Comparison of ENCODE assay signal across 1 cellular context in the genomic region with DNA sequence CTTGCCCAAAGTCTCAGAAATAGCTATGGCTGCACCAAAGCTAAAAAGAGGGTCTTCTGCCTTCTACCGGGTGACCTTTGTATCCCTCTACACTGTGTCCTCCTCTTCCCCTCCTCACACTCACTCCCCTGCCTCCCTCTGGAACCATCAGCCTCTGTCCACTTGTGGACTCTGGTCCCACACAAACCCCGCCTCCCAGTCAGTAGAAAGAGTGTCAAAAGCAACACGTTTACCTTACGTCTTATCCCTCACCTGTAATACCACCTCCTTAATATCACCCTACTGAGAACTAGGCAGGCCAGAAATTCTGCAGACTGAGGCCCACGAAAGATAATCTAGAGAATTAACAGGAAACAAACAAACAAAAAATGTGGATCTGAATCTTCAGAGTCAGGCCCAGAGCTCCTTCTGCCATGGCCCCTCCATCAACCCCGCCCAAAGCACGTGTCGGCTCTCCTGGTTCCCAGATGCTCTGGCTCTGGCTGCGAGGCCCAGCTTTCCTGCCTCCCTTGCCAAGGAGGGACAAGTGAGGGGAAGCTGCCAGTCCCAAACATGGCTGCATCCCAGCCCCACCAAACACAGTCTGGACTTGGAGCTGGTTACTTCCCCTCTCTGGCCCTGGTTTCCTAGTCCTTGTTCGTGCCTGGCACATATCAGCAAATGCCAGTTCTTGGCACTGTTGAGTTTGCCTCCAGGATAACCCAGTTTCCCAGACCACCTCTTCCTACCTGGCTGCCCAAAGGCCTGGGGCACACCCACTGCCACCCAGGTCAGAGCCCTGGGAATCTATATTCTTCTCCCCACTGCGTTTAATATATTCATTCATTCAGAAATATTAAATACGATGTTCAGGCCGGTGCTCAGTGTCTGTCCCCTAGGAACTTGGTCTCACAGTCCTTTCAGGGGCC.
TF ChIP-seq lines count a peak whose summit lies in the region.

No MANE protein-coding gene starts in this region.

TF ChIP-seq in HepG2, 621 proteins besides CTCF, POLR2A, EP300 and RAD21 (continued from another document and continues in another):
- TF ChIP-seq, protein P1, sequence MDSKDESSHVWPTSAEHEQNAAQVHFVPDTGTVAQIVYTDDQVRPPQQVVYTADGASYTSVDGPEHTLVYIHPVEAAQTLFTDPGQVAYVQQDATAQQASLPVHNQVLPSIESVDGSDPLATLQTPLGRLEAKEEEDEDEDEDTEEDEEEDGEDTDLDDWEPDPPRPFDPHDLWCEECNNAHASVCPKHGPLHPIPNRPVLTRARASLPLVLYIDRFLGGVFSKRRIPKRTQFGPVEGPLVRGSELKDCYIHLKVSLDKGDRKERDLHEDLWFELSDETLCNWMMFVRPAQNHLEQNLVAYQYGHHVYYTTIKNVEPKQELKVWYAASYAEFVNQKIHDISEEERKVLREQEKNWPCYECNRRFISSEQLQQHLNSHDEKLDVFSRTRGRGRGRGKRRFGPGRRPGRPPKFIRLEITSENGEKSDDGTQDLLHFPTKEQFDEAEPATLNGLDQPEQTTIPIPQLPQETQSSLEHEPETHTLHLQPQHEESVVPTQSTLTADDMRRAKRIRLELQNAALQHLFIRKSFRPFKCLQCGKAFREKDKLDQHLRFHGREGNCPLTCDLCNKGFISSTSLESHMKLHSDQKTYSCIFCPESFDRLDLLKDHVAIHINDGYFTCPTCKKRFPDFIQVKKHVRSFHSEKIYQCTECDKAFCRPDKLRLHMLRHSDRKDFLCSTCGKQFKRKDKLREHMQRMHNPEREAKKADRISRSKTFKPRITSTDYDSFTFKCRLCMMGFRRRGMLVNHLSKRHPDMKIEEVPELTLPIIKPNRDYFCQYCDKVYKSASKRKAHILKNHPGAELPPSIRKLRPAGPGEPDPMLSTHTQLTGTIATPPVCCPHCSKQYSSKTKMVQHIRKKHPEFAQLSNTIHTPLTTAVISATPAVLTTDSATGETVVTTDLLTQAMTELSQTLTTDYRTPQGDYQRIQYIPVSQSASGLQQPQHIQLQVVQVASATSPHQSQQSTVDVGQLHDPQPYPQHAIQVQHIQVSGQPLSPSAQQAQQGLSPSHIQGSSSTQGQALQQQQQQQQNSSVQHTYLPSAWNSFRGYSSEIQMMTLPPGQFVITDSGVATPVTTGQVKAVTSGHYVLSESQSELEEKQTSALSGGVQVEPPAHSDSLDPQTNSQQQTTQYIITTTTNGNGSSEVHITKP (CRISPR knock-in tag; IDR thresholded peaks at IDR 0.05; ENCODE audit: low read depth), result no peak
- TF ChIP-seq ATAD3A (CRISPR knock-in tag; IDR thresholded peaks at IDR 0.05) (no peak), ZNF124 (CRISPR knock-in tag; IDR thresholded peaks at IDR 0.05) (no peak), HMGA1 (CRISPR knock-in tag; conservative IDR thresholded peaks at IDR 0.05) (no peak), HMG20B (CRISPR knock-in tag; conservative IDR thresholded peaks at IDR 0.05) (no peak), TAF15 (IDR thresholded peaks at IDR 0.05; ENCODE audit: low read depth, low read length, poor library complexity, severe bottlenecking) (no peak), GFI1 (CRISPR knock-in tag; IDR thresholded peaks at IDR 0.05; ENCODE audit: borderline replicate concordance) (0 out of 2 replicates have a peak, but pooled peaks have one; percentile 26), IRF2 (CRISPR knock-in tag; IDR thresholded peaks at IDR 0.05) (no peak), NCOR1 (IDR thresholded peaks at IDR 0.05; ENCODE audit: borderline replicate concordance, low read length) (no peak), PAWR (CRISPR knock-in tag; IDR thresholded peaks at IDR 0.05; ENCODE audit: borderline replicate concordance) (no peak), NFRKB (IDR thresholded peaks at IDR 0.05) (no peak), ZKSCAN8 (CRISPR knock-in tag; IDR thresholded peaks at IDR 0.05; ENCODE audit: borderline replicate concordance) (0 out of 2 replicates have a peak, but pooled peaks have one; percentile 24), NR2F6 (IDR thresholded peaks at IDR 0.05) (peak; percentile 37; the same call in 1 of the 2 replicates), NR2F6 (CRISPR knock-in tag; IDR thresholded peaks at IDR 0.05) (peak; percentile 76), MAFG (CRISPR knock-in tag; IDR thresholded peaks at IDR 0.05) (no peak), KDM3A (CRISPR knock-in tag; IDR thresholded peaks at IDR 0.05; ENCODE audit: low read depth) (no peak), SRSF4 (IDR thresholded peaks at IDR 0.05; ENCODE audit: low read depth, low read length, poor library complexity, severe bottlenecking) (no peak), SNAI1 (CRISPR knock-in tag; IDR thresholded peaks at IDR 0.05; ENCODE audit: borderline replicate concordance) (no peak), ZNF34 (CRISPR knock-in tag; IDR thresholded peaks at IDR 0.05; ENCODE audit: borderline replicate concordance) (0 out of 2 replicates have a peak, but pooled peaks have one; percentile 39), CHD4 (IDR thresholded peaks at IDR 0.05; ENCODE audit: borderline replicate concordance, low read length) (no peak), IKZF4 (CRISPR knock-in tag; IDR thresholded peaks at IDR 0.05; ENCODE audit: borderline replicate concordance, low read depth, not compliant biosample characterization) (no peak), ZNF841 (CRISPR knock-in tag; IDR thresholded peaks at IDR 0.05; ENCODE audit: borderline replicate concordance) (no peak), ZZZ3 (CRISPR knock-in tag; IDR thresholded peaks at IDR 0.05; ENCODE audit: borderline replicate concordance) (no peak), LCORL (IDR thresholded peaks at IDR 0.05) (no peak), LCORL (CRISPR knock-in tag; IDR thresholded peaks at IDR 0.05) (no peak), CBX5 (CRISPR knock-in tag; IDR thresholded peaks at IDR 0.05; ENCODE audit: borderline replicate concordance) (no peak), RNF2 (conservative IDR thresholded peaks at IDR 0.05; ENCODE audit: low read depth) (peak; percentile 82; the same call in 1 of the 2 replicates), MXD4 (CRISPR knock-in tag; IDR thresholded peaks at IDR 0.05) (no peak), GTF2F1 (IDR thresholded peaks at IDR 0.05; ENCODE audit: low read length) (no peak), NFKBIZ (CRISPR knock-in tag; IDR thresholded peaks at IDR 0.05) (0 out of 2 replicates have a peak, but pooled peaks have one; percentile 43), ZNF83 (CRISPR knock-in tag; IDR thresholded peaks at IDR 0.05; ENCODE audit: borderline replicate concordance) (0 out of 2 replicates have a peak, but pooled peaks have one; percentile 47), MED8 (CRISPR knock-in tag; IDR thresholded peaks at IDR 0.05; ENCODE audit: insufficient replicate concordance) (no peak), ZEB1 (IDR thresholded peaks at IDR 0.05; ENCODE audit: insufficient replicate concordance, low read depth) (peak; percentile 79), ZNF746 (CRISPR knock-in tag; IDR thresholded peaks at IDR 0.05) (peak; percentile 74; the same call in 1 of the 2 replicates), GZF1 (CRISPR knock-in tag; IDR thresholded peaks at IDR 0.05) (0 out of 2 replicates have a peak, but pooled peaks have one; percentile 59), KDM4B (CRISPR knock-in tag; IDR thresholded peaks at IDR 0.05) (no peak), SOX13 (IDR thresholded peaks at IDR 0.05) (no peak), SOX13 (CRISPR knock-in tag; conservative IDR thresholded peaks at IDR 0.05 in 1 of 2, IDR thresholded peaks at IDR 0.05 in 1 of 2) (peak in 1 of 2 experiments; percentile 59; a peak in 2 of 4 replicates), RBFOX2 (IDR thresholded peaks at IDR 0.05; ENCODE audit: low read depth, low read length) (no peak), ZNF484 (CRISPR knock-in tag; IDR thresholded peaks at IDR 0.05; ENCODE audit: borderline replicate concordance, low read depth) (no peak), RARG (CRISPR knock-in tag; IDR thresholded peaks at IDR 0.05; ENCODE audit: low read depth) (0 out of 2 replicates have a peak, but pooled peaks have one; percentile 57)
- TF ChIP-seq, protein P2, sequence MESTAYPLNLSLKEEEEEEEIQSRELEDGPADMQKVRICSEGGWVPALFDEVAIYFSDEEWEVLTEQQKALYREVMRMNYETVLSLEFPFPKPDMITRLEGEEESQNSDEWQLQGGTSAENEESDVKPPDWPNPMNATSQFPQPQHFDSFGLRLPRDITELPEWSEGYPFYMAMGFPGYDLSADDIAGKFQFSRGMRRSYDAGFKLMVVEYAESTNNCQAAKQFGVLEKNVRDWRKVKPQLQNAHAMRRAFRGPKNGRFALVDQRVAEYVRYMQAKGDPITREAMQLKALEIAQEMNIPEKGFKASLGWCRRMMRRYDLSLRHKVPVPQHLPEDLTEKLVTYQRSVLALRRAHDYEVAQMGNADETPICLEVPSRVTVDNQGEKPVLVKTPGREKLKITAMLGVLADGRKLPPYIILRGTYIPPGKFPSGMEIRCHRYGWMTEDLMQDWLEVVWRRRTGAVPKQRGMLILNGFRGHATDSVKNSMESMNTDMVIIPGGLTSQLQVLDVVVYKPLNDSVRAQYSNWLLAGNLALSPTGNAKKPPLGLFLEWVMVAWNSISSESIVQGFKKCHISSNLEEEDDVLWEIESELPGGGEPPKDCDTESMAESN (CRISPR knock-in tag; conservative IDR thresholded peaks at IDR 0.05), result no peak
- TF ChIP-seq, protein P3, sequence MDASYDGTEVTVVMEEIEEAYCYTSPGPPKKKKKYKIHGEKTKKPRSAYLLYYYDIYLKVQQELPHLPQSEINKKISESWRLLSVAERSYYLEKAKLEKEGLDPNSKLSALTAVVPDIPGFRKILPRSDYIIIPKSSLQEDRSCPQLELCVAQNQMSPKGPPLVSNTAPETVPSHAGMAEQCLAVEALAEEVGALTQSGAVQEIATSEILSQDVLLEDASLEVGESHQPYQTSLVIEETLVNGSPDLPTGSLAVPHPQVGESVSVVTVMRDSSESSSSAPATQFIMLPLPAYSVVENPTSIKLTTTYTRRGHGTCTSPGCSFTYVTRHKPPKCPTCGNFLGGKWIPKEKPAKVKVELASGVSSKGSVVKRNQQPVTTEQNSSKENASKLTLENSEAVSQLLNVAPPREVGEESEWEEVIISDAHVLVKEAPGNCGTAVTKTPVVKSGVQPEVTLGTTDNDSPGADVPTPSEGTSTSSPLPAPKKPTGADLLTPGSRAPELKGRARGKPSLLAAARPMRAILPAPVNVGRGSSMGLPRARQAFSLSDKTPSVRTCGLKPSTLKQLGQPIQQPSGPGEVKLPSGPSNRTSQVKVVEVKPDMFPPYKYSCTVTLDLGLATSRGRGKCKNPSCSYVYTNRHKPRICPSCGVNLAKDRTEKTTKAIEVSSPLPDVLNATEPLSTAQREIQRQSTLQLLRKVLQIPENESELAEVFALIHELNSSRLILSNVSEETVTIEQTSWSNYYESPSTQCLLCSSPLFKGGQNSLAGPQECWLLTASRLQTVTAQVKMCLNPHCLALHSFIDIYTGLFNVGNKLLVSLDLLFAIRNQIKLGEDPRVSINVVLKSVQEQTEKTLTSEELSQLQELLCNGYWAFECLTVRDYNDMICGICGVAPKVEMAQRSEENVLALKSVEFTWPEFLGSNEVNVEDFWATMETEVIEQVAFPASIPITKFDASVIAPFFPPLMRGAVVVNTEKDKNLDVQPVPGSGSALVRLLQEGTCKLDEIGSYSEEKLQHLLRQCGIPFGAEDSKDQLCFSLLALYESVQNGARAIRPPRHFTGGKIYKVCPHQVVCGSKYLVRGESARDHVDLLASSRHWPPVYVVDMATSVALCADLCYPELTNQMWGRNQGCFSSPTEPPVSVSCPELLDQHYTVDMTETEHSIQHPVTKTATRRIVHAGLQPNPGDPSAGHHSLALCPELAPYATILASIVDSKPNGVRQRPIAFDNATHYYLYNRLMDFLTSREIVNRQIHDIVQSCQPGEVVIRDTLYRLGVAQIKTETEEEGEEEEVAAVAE (CRISPR knock-in tag; IDR thresholded peaks at IDR 0.05; ENCODE audit: borderline replicate concordance), result no peak
- TF ChIP-seq, protein P4, sequence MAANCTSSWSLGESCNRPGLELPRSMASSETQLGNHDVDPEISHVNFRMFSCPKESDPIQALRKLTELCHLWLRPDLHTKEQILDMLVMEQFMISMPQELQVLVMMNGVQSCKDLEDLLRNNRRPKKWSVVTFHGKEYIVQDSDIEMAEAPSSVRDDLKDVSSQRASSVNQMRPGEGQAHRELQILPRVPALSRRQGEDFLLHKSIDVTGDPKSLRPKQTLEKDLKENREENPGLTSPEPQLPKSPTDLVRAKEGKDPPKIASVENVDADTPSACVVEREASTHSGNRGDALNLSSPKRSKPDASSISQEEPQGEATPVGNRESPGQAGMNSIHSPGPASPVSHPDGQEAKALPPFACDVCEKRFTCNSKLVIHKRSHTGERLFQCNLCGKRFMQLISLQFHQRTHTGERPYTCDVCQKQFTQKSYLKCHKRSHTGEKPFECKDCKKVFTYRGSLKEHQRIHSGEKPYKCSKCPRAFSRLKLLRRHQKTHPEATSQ (CRISPR knock-in tag; IDR thresholded peaks at IDR 0.05; ENCODE audit: borderline replicate concordance), result no peak
- TF ChIP-seq, protein P5, sequence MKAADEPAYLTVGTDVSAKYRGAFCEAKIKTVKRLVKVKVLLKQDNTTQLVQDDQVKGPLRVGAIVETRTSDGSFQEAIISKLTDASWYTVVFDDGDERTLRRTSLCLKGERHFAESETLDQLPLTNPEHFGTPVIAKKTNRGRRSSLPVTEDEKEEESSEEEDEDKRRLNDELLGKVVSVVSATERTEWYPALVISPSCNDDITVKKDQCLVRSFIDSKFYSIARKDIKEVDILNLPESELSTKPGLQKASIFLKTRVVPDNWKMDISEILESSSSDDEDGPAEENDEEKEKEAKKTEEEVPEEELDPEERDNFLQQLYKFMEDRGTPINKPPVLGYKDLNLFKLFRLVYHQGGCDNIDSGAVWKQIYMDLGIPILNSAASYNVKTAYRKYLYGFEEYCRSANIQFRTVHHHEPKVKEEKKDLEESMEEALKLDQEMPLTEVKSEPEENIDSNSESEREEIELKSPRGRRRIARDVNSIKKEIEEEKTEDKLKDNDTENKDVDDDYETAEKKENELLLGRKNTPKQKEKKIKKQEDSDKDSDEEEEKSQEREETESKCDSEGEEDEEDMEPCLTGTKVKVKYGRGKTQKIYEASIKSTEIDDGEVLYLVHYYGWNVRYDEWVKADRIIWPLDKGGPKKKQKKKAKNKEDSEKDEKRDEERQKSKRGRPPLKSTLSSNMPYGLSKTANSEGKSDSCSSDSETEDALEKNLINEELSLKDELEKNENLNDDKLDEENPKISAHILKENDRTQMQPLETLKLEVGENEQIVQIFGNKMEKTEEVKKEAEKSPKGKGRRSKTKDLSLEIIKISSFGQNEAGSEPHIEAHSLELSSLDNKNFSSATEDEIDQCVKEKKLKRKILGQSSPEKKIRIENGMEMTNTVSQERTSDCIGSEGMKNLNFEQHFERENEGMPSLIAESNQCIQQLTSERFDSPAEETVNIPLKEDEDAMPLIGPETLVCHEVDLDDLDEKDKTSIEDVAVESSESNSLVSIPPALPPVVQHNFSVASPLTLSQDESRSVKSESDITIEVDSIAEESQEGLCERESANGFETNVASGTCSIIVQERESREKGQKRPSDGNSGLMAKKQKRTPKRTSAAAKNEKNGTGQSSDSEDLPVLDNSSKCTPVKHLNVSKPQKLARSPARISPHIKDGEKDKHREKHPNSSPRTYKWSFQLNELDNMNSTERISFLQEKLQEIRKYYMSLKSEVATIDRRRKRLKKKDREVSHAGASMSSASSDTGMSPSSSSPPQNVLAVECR (CRISPR knock-in tag; IDR thresholded peaks at IDR 0.05; ENCODE audit: borderline replicate concordance), result peak; percentile 66; the same call in 1 of the 2 replicates
- TF ChIP-seq, protein P6, sequence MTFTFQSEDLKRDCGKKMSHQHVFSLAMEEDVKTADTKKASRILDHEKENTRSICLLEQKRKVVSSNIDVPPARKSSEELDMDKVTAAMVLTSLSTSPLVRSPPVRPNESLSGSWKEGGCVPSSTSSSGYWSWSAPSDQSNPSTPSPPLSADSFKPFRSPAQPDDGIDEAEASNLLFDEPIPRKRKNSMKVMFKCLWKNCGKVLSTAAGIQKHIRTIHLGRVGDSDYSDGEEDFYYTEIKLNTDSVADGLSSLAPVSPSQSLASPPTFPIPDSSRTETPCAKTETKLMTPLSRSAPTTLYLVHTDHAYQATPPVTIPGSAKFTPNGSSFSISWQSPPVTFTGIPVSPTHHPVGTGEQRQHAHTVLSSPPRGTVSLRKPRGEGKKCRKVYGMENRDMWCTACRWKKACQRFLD (CRISPR knock-in tag; IDR thresholded peaks at IDR 0.05; ENCODE audit: borderline replicate concordance), result peak; percentile 60; the same call in 1 of the 2 replicates
